In genomic region chr16:73329363-73330306, GRCh38 we compare ENCODE assay signal across 13 cellular contexts.
DNase-seq lines count a peak whose midpoint lies in the region; ATAC-seq lines count a peak whose summit lies in the region.
"Had no signal": no experiment of that assay in that cellular context is flagged by ENCODE, and none has a peak within 500 bp of the region (broad histone marks: within the 10 kb centered on the region; RNA-seq: fewer than 3 reads in every experiment).

No MANE protein-coding gene starts in this region.

- H3K27me3 Mint-ChIP-seq in activated naive CD8-positive, alpha-beta T cell treated with anti-CD3 and anti-CD28 coated beads, Interleukin-2, amount 50 U/mL, for 24 hours: no peaks in the 10 kb centered on the region
- no peaks in the 10 kb centered on the region for H3K27me3 Mint-ChIP-seq in activated naive CD8-positive, alpha-beta T cell treated with anti-CD3 and anti-CD28 coated beads for 36 hours

- no peaks in the 10 kb centered on the region for H3K27me3 ChIP-seq in H7 (ENCODE audit: control insufficient read depth, insufficient read depth, low read length)

- H3K27ac Mint-ChIP-seq in activated naive CD8-positive, alpha-beta T cell treated with anti-CD3 and anti-CD28 coated beads, Interleukin-2, amount 50 U/mL, for 24 hours: no peak overlapping the region
- H3K27ac Mint-ChIP-seq in activated naive CD8-positive, alpha-beta T cell treated with anti-CD3 and anti-CD28 coated beads for 36 hours: no peak overlapping the region
- H3K27ac Mint-ChIP-seq: CD14-positive monocyte had no signal

- DNase-seq in H7 (peak; percentile 48), NCI-H526 treated with DMSO at 0.1 percent for 48 hours (lab: John Stamatoyannopoulos, UW) (peak; percentile 73), globus pallidus (ENCODE audit: low spot score) (peak; percentile 86), pons (ENCODE audit: low spot score) (peak; percentile 85)
- DNase-seq in activated naive CD8-positive, alpha-beta T cell treated with anti-CD3 and anti-CD28 coated beads, Interleukin-2, amount 50 U/mL, for 24 hours: no peak
- no peak for DNase-seq in activated CD8-positive, alpha-beta memory T cell treated with anti-CD3 and anti-CD28 coated beads for 24 hours
- DNase-seq in activated naive CD8-positive, alpha-beta T cell treated with anti-CD3 and anti-CD28 coated beads for 36 hours: no peak
- DNase-seq: NCI-H2227 treated with DMSO at 0.1 percent for 48 hours, Right ventricle myocardium superior, WERI-Rb-1 had no signal

- H3K4me1 Mint-ChIP-seq in activated naive CD8-positive, alpha-beta T cell treated with anti-CD3 and anti-CD28 coated beads, Interleukin-2, amount 50 U/mL, for 24 hours: no peaks in the 10 kb centered on the region
- H3K4me1 Mint-ChIP-seq in activated naive CD8-positive, alpha-beta T cell treated with anti-CD3 and anti-CD28 coated beads for 36 hours: no peaks in the 10 kb centered on the region

- no peaks in the 10 kb centered on the region for H3K36me3 Mint-ChIP-seq in activated naive CD8-positive, alpha-beta T cell treated with anti-CD3 and anti-CD28 coated beads, Interleukin-2, amount 50 U/mL, for 24 hours (ENCODE audit: low read depth)
- no peaks in the 10 kb centered on the region for H3K36me3 Mint-ChIP-seq in activated naive CD8-positive, alpha-beta T cell treated with anti-CD3 and anti-CD28 coated beads for 36 hours
- H3K36me3 Mint-ChIP-seq: CD14-positive monocyte had no signal

- ATAC-seq in activated naive CD8-positive, alpha-beta T cell treated with anti-CD3 and anti-CD28 coated beads, Interleukin-2, amount 50 U/mL, for 24 hours: no peak
- no peak for ATAC-seq in GM21528 (IDR thresholded peaks at IDR 0.05; ENCODE audit: low FRiP score, unreplicated experiment)

- H3K36me3 ChIP-seq in H7 (replicated peaks; ENCODE audit: control insufficient read depth, insufficient read depth, low read length): no peaks in the 10 kb centered on the region
- H3K36me3 ChIP-seq: suprapubic skin, WERI-Rb-1 had no signal

- no peaks in the 10 kb centered on the region for H3K9me3 Mint-ChIP-seq in activated naive CD8-positive, alpha-beta T cell treated with anti-CD3 and anti-CD28 coated beads, Interleukin-2, amount 50 U/mL, for 24 hours
- no peaks in the 10 kb centered on the region for H3K9me3 Mint-ChIP-seq in activated naive CD8-positive, alpha-beta T cell treated with anti-CD3 and anti-CD28 coated beads for 36 hours

- no peak overlapping the region for H3K4me3 Mint-ChIP-seq in activated naive CD8-positive, alpha-beta T cell treated with anti-CD3 and anti-CD28 coated beads, Interleukin-2, amount 50 U/mL, for 24 hours
- no peak overlapping the region for H3K4me3 Mint-ChIP-seq in activated naive CD8-positive, alpha-beta T cell treated with anti-CD3 and anti-CD28 coated beads for 36 hours
- H3K4me3 Mint-ChIP-seq: CD14-positive monocyte had no signal

- H3K4me3 ChIP-seq in H7 (ENCODE audit: insufficient read depth, low read depth, low read length): no peak overlapping the region
- H3K4me3 ChIP-seq: suprapubic skin had no signal

Comparison
In these comparisons a context has a peak if more than half of its experiments do, and no peak if none do; other contexts are left out.
1. DNase-seq: peak in H7 (single experiment), NCI-H526 treated with DMSO at 0.1 percent for 48 hours (single experiment), globus pallidus (single experiment) and pons (single experiment); none in activated naive CD8-positive, alpha-beta T cell treated with anti-CD3 and anti-CD28 coated beads, Interleukin-2, amount 50 U/mL, for 24 hours (single experiment), activated CD8-positive, alpha-beta memory T cell treated with anti-CD3 and anti-CD28 coated beads for 24 hours (single experiment) and activated naive CD8-positive, alpha-beta T cell treated with anti-CD3 and anti-CD28 coated beads for 36 hours (single experiment).